Comparison of ENCODE assay signal across 21 cellular contexts in genomic region chr15:95975212-95975611, GRCh38.
DNase-seq lines count a peak whose midpoint lies in the region; ATAC-seq and TF ChIP-seq lines count a peak whose summit lies in the region.
"Had no signal": no experiment of that assay in that cellular context is flagged by ENCODE, and none has a peak within 500 bp of the region (broad histone marks: within the 10 kb centered on the region; RNA-seq: fewer than 3 reads in every experiment).

No MANE protein-coding gene starts in this region.

- no peaks in the 10 kb centered on the region for H3K36me3 ChIP-seq in endodermal cell (ENCODE audit: control insufficient read depth, insufficient read depth, low read length)
- H3K36me3 ChIP-seq: ovary had no signal

- H3K4me1 Mint-ChIP-seq in activated CD4-positive, alpha-beta T cell treated with anti-CD3 and anti-CD28 coated beads for 36 hours: no peaks in the 10 kb centered on the region
- no peaks in the 10 kb centered on the region for H3K4me1 Mint-ChIP-seq in activated CD4-positive, alpha-beta T cell treated with anti-CD3 and anti-CD28 coated beads, Interleukin-2, amount 10 ng/mL, durations not matched to agents 24 days and 14 days
- H3K4me1 Mint-ChIP-seq in endodermal cell: no peaks in the 10 kb centered on the region

- 86 to 94% methylated on average over 2 to 4 of the region's 4 CpGs for WGBS in endodermal cell (ENCODE audit: insufficient coverage in 1 of 2, insufficient read length in 1 of 2), 2 experiments

- no peak overlapping the region for H3K9ac ChIP-seq in endodermal cell (ENCODE audit: extremely low read depth, low read length, poor library complexity, severe bottlenecking)

- intact Hi-C loops in activated CD4-positive, alpha-beta T cell treated with anti-CD3 and anti-CD28 coated beads for 36 hours (cut with DNase I, micrococcal nuclease): no loop called here
- intact Hi-C loops in activated CD4-positive, alpha-beta T cell treated with anti-CD3 and anti-CD28 coated beads, Interleukin-2, amount 10 ng/mL, durations not matched to agents 24 days and 14 days (cut with micrococcal nuclease): no loop called here
- intact Hi-C loops in cardiac septum (cut with DNase I): no loop called here

- no peaks in the 10 kb centered on the region for H3K27me3 ChIP-seq in endodermal cell (ENCODE audit: control insufficient read depth, insufficient read depth, low read length, poor library complexity, severe bottlenecking)
- H3K27me3 ChIP-seq: foreskin keratinocyte, ovary had no signal

- ATAC-seq in activated CD4-positive, alpha-beta T cell treated with anti-CD3 and anti-CD28 coated beads for 36 hours: peak; percentile 12
- peak; percentile 71 for ATAC-seq in GM21717 (IDR thresholded peaks at IDR 0.05; ENCODE audit: unreplicated experiment)
- peak; percentile 45 for ATAC-seq in HG03135 (IDR thresholded peaks at IDR 0.05; ENCODE audit: unreplicated experiment)
- ATAC-seq: foreskin keratinocyte, Right ventricle myocardium inferior had no signal

- no peaks in the 10 kb centered on the region for H3K36me3 Mint-ChIP-seq in activated CD4-positive, alpha-beta T cell treated with anti-CD3 and anti-CD28 coated beads for 36 hours (ENCODE audit: low read depth)
- no peaks in the 10 kb centered on the region for H3K36me3 Mint-ChIP-seq in activated CD4-positive, alpha-beta T cell treated with anti-CD3 and anti-CD28 coated beads, Interleukin-2, amount 10 ng/mL, durations not matched to agents 24 days and 14 days (ENCODE audit: low read depth)
- no peaks in the 10 kb centered on the region for H3K36me3 Mint-ChIP-seq in endodermal cell (ENCODE audit: low read depth)
- H3K36me3 Mint-ChIP-seq: IgD-negative memory B cell had no signal

- no peak overlapping the region for H3K4me3 ChIP-seq in endodermal cell (ENCODE audit: low read length)
- H3K4me3 ChIP-seq: ovary, skin epidermis had no signal

- TF ChIP-seq CTCF in endodermal cell (conservative IDR thresholded peaks at IDR 0.05): no peak

- DNase-seq in activated CD4-positive, alpha-beta T cell treated with anti-CD3 and anti-CD28 coated beads for 36 hours: no peak
- DNase-seq in activated CD4-positive, alpha-beta T cell treated with anti-CD3 and anti-CD28 coated beads, Interleukin-2, amount 10 ng/mL, durations not matched to agents 24 days and 14 days: no peak
- DNase-seq in stimulated activated CD4-positive, alpha-beta T cell treated with anti-CD3 and anti-CD28 coated beads, Interleukin-2, amount 100 ng/mL, for 24 hours: no peak
- DNase-seq in endodermal cell (no peak), cardiac septum (ENCODE audit: low spot score) (no peak), DMS153 treated with DMSO at 0.1 percent for 48 hours (lab: John Stamatoyannopoulos, UW; ENCODE audit: unreplicated experiment) (no peak)
- DNase-seq: activated CD4-positive, alpha-beta T cell treated with anti-CD3 and anti-CD28 coated beads, Interleukin-2, amount 50 U/mL, for 48 hours; activated effector memory CD4-positive, alpha-beta T cell treated with Interleukin-2 at 50 U/mL for 16 hours; CD4-positive, alpha-beta T cell; effector CD4-positive, alpha-beta T cell; foreskin keratinocyte; immature natural killer cell; NCI-H526; ovary; substantia nigra had no signal

- H3K9me3 ChIP-seq in endodermal cell (ENCODE audit: control insufficient read depth, low read length): no peaks in the 10 kb centered on the region
- H3K9me3 ChIP-seq: ovary had no signal

- no peak overlapping the region for H3K27ac Mint-ChIP-seq in activated CD4-positive, alpha-beta T cell treated with anti-CD3 and anti-CD28 coated beads for 36 hours
- H3K27ac Mint-ChIP-seq in activated CD4-positive, alpha-beta T cell treated with anti-CD3 and anti-CD28 coated beads, Interleukin-2, amount 10 ng/mL, durations not matched to agents 24 days and 14 days: no peak overlapping the region
- no peak overlapping the region for H3K27ac Mint-ChIP-seq in endodermal cell
- H3K27ac Mint-ChIP-seq: CD4-positive, alpha-beta T cell; IgD-negative memory B cell; immature natural killer cell had no signal

- CTCF ChIA-PET in activated CD4-positive, alpha-beta T cell treated with anti-CD3 and anti-CD28 coated beads for 36 hours (lab: Charles Lee): no interaction called here

- no peak overlapping the region for H3K27ac ChIP-seq in endodermal cell (ENCODE audit: low read depth, low read length)
- H3K27ac ChIP-seq: 22Rv1, foreskin keratinocyte, ovary, skin epidermis had no signal

- H3K4me3 Mint-ChIP-seq in activated CD4-positive, alpha-beta T cell treated with anti-CD3 and anti-CD28 coated beads for 36 hours: no peak overlapping the region
- no peak overlapping the region for H3K4me3 Mint-ChIP-seq in activated CD4-positive, alpha-beta T cell treated with anti-CD3 and anti-CD28 coated beads, Interleukin-2, amount 10 ng/mL, durations not matched to agents 24 days and 14 days
- H3K4me3 Mint-ChIP-seq in endodermal cell: no peak overlapping the region
- H3K4me3 Mint-ChIP-seq: CD4-positive, alpha-beta T cell; IgD-negative memory B cell; immature natural killer cell had no signal

- POLR2A ChIA-PET in activated CD4-positive, alpha-beta T cell treated with anti-CD3 and anti-CD28 coated beads for 36 hours (lab: Charles Lee): no interaction called here

- peaks cover 2% of the 10 kb centered on the region for H3K27me3 Mint-ChIP-seq in activated CD4-positive, alpha-beta T cell treated with anti-CD3 and anti-CD28 coated beads for 36 hours
- peaks cover 8% of the 10 kb centered on the region for H3K27me3 Mint-ChIP-seq in activated CD4-positive, alpha-beta T cell treated with anti-CD3 and anti-CD28 coated beads, Interleukin-2, amount 10 ng/mL, durations not matched to agents 24 days and 14 days
- no peaks in the 10 kb centered on the region for H3K27me3 Mint-ChIP-seq in endodermal cell (ENCODE audit: insufficient read depth)

- no peaks in the 10 kb centered on the region for H3K9me3 Mint-ChIP-seq in activated CD4-positive, alpha-beta T cell treated with anti-CD3 and anti-CD28 coated beads for 36 hours (ENCODE audit: low read depth)
- peaks cover 3% of the 10 kb centered on the region for H3K9me3 Mint-ChIP-seq in activated CD4-positive, alpha-beta T cell treated with anti-CD3 and anti-CD28 coated beads, Interleukin-2, amount 10 ng/mL, durations not matched to agents 24 days and 14 days
- H3K9me3 Mint-ChIP-seq in endodermal cell: no peaks in the 10 kb centered on the region
- H3K9me3 Mint-ChIP-seq: CD4-positive, alpha-beta T cell; immature natural killer cell had no signal

- H3K4me1 ChIP-seq in endodermal cell (ENCODE audit: control insufficient read depth, insufficient read depth, low read length): no peaks in the 10 kb centered on the region
- H3K4me1 ChIP-seq: foreskin keratinocyte had no signal

Comparison
In these comparisons a context has a peak if more than half of its experiments do, and no peak if none do; other contexts are left out.
1. ATAC-seq: peak in every context shown above with its lines; median percentile 71 in GM21717; 45 in HG03135; 12 in activated CD4-positive, alpha-beta T cell treated with anti-CD3 and anti-CD28 coated beads for 36 hours.